1 cellular context compared by ENCODE assay signal in genomic region chr19:38278751-38279150, GRCh38.
TF ChIP-seq lines count a peak whose summit lies in the region.

No MANE protein-coding gene starts in this region.

TF ChIP-seq in A549, 52 proteins besides CTCF, POLR2A, EP300 and RAD21:
- TF ChIP-seq POLR2AphosphoS2 (conservative IDR thresholded peaks at IDR 0.05; ENCODE audit: low read length) (no peak), CBX2 (IDR thresholded peaks at IDR 0.05; ENCODE audit: borderline replicate concordance, low read depth) (no peak), NFE2L2 (conservative IDR thresholded peaks at IDR 0.05; ENCODE audit: low read length) (no peak), RARB (CRISPR knock-in tag; IDR thresholded peaks at IDR 0.05) (no peak), SREBF2 (IDR thresholded peaks at IDR 0.05) (no peak), JUN (IDR thresholded peaks at IDR 0.05) (no peak), BCL3 (IDR thresholded peaks at IDR 0.05) (no peak), EHF (CRISPR knock-in tag; IDR thresholded peaks at IDR 0.05) (no peak), HOXB5 (CRISPR knock-in tag; IDR thresholded peaks at IDR 0.05) (no peak), ZNF302 (CRISPR knock-in tag; IDR thresholded peaks at IDR 0.05) (no peak), HOXB13 (CRISPR knock-in tag; IDR thresholded peaks at IDR 0.05; ENCODE audit: low read depth) (no peak), HES2 (IDR thresholded peaks at IDR 0.05) (no peak), NR3C1 (IDR thresholded peaks at IDR 0.05) (no peak), CBX8 (IDR thresholded peaks at IDR 0.05) (no peak), KDM1A (IDR thresholded peaks at IDR 0.05; ENCODE audit: low read depth) (no peak), FOSL2 (IDR thresholded peaks at IDR 0.05) (no peak), FOSL2 (CRISPR knock-in tag; IDR thresholded peaks at IDR 0.05) (no peak), RFX5 (IDR thresholded peaks at IDR 0.05) (no peak), FOXS1 (CRISPR knock-in tag; IDR thresholded peaks at IDR 0.05) (no peak)
